19 cellular contexts compared by ENCODE assay signal in genomic region chr9:133845659-133845947, GRCh38.
DNase-seq lines count a peak whose midpoint lies in the region; ATAC-seq and TF ChIP-seq lines count a peak whose summit lies in the region.
"Had no signal": no experiment of that assay in that cellular context is flagged by ENCODE, and none has a peak within 500 bp of the region (broad histone marks: within the 10 kb centered on the region; RNA-seq: fewer than 3 reads in every experiment).

No MANE protein-coding gene starts in this region.

- H3K4me3 ChIP-seq in coronary artery (peak overlapping the region; percentile 54), muscle layer of colon (ENCODE audit: low read depth in 1 of 2, low read length in 2 of 2) (no peak overlapping the region), transverse colon (no peak overlapping the region)
- no peak overlapping the region for H3K4me3 ChIP-seq in CD8-positive, alpha-beta memory T cell (ENCODE audit: low read length)
- H3K4me3 ChIP-seq: A549, prostate gland had no signal

- TF ChIP-seq CTCF in coronary artery (IDR thresholded peaks at IDR 0.05) (no peak), transverse colon (IDR thresholded peaks at IDR 0.05) (no peak)

- no peaks in the 10 kb centered on the region for H3K9me3 Mint-ChIP-seq in CD8-positive, alpha-beta memory T cell

- H3K9me3 ChIP-seq in muscle layer of colon (ENCODE audit: low read length), result no peaks in the 10 kb centered on the region
- no peaks in the 10 kb centered on the region for H3K9me3 ChIP-seq in transverse colon
- H3K9me3 ChIP-seq in CD8-positive, alpha-beta memory T cell (ENCODE audit: low read length), result no peaks in the 10 kb centered on the region
- H3K9me3 ChIP-seq: A549, Caco-2, prostate gland had no signal

- H3K27ac Mint-ChIP-seq in CD8-positive, alpha-beta memory T cell, result no peak overlapping the region

- intact Hi-C loops in transverse colon (cut with DNase I; ENCODE audit: low total_unique reads), result no loop called here

- WGBS in transverse colon (ENCODE audit: low coverage in 1 of 2), 2 donors, result 86% methylated on average over 1 of the region's 1 CpG; no CpG with 5 or more reads in 1 of the 2 donors

- in situ Hi-C loops in transverse colon (cut with MboI; ENCODE audit: low pct_ligation_motif_present in 1 of 4, low pct_unique_long_range_greater_than_20kb in 1 of 4, low sequenced_read_pairs in 3 of 4), result no loop called here

- H3K36me3 ChIP-seq in muscle layer of colon (ENCODE audit: insufficient read depth, low read length) (no peaks in the 10 kb centered on the region), transverse colon (no peaks in the 10 kb centered on the region)
- H3K36me3 ChIP-seq in CD8-positive, alpha-beta memory T cell (ENCODE audit: insufficient read depth, low read length), result no peaks in the 10 kb centered on the region
- H3K36me3 ChIP-seq: prostate gland had no signal

- POLR2A ChIA-PET in CD8-positive, alpha-beta memory T cell (lab: Charles Lee), result no interaction called here

- CTCF ChIA-PET in CD8-positive, alpha-beta memory T cell (lab: Charles Lee), result no interaction called here

- H3K4me1 ChIP-seq in muscle layer of colon (ENCODE audit: insufficient read depth, low read length), result no peaks in the 10 kb centered on the region
- H3K4me1 ChIP-seq in transverse colon, result peaks cover 0 to 16% (median 11%) of the 10 kb centered on the region in 4 donors
- no peaks in the 10 kb centered on the region for H3K4me1 ChIP-seq in CD8-positive, alpha-beta memory T cell (ENCODE audit: insufficient read depth, low read length)
- H3K4me1 ChIP-seq: A549, Caco-2, prostate gland had no signal

- H3K27me3 Mint-ChIP-seq in CD8-positive, alpha-beta memory T cell, result peaks cover 0 to 1% of the 10 kb centered on the region in 2 donors

- H3K4me3 Mint-ChIP-seq in CD8-positive, alpha-beta memory T cell, result no peak overlapping the region

- H3K9ac ChIP-seq in muscle layer of colon (ENCODE audit: low read length), result no peak overlapping the region
- H3K9ac ChIP-seq: KMS-11 had no signal

- peak; percentile 0 for TF ChIP-seq POLR2A in transverse colon (IDR thresholded peaks at IDR 0.05)

- no peaks in the 10 kb centered on the region for H3K27me3 ChIP-seq in muscle layer of colon (ENCODE audit: control insufficient read depth in 1 of 2, insufficient read depth in 2 of 2, low read length in 2 of 2)
- no peaks in the 10 kb centered on the region for H3K27me3 ChIP-seq in transverse colon
- no peaks in the 10 kb centered on the region for H3K27me3 ChIP-seq in CD8-positive, alpha-beta memory T cell (ENCODE audit: insufficient read depth, low read length, poor library complexity, severe bottlenecking)

- TF ChIP-seq EP300 in transverse colon (IDR thresholded peaks at IDR 0.05; ENCODE audit: low read depth), result no peak

- H3K4me1 Mint-ChIP-seq in CD8-positive, alpha-beta memory T cell, result peaks cover 0 to 2% (median 0%) of the 10 kb centered on the region in 3 donors

- H3K27ac ChIP-seq in coronary artery (peak overlapping the region in 1 of 2 donors; percentile 77), muscle layer of colon (ENCODE audit: low read depth, low read length) (peak overlapping the region; percentile 50), transverse colon (peak overlapping the region in 3 of 4 donors; percentile 9 to 25 (median 17))
- no peak overlapping the region for H3K27ac ChIP-seq in CD8-positive, alpha-beta memory T cell (ENCODE audit: low read depth, low read length)
- H3K27ac ChIP-seq: KMS-11, prostate gland had no signal

- ATAC-seq in HG03520 (IDR thresholded peaks at IDR 0.05; ENCODE audit: unreplicated experiment), result no peak

- no peaks in the 10 kb centered on the region for H3K36me3 Mint-ChIP-seq in CD8-positive, alpha-beta memory T cell

- DNase-seq in NCI-H82 (lab: John Stamatoyannopoulos, UW) (peak; percentile 17), NCI-H82 treated with DMSO at 0.1 percent for 48 hours (lab: John Stamatoyannopoulos, UW; ENCODE audit: unreplicated experiment) (no peak), coronary artery (ENCODE audit: low spot score) (no peak), transverse colon (no peak)
- DNase-seq in CD8-positive, alpha-beta memory T cell, result no peak
- no peak for DNase-seq in stimulated activated CD4-positive, alpha-beta T cell treated with anti-CD3 and anti-CD28 coated beads, Interleukin-4, amount 100 ng/mL, for 24 hours
- DNase-seq: activated CD4-positive, alpha-beta T cell treated with anti-CD3 and anti-CD28 coated beads, Interleukin-2, amount 50 U/mL, for 1 hour; activated T-cell treated with anti-CD3 and anti-CD28 coated beads, Interleukin-2, amount 50 U/mL, for 48 hours; Caco-2; GOT3; NCI-H1694; NCI-H524; stimulated activated CD4-positive, alpha-beta T cell treated with anti-CD3 and anti-CD28 coated beads, Interleukin-1b, Interleukin-23, amount 100 ng/mL, for 48 hours; T1000 had no signal
